In genomic region chr6:11428351-11428750, GRCh38 we compare ENCODE assay signal across 11 cellular contexts.
A peak's percentile ranks its signal among the peaks of the same experiment; 100 is the strongest.
DNase-seq lines count a peak whose midpoint lies in the region; ATAC-seq, FAIRE-seq and TF ChIP-seq lines count a peak whose summit lies in the region.
"Had no signal": no experiment of that assay in that cellular context is flagged by ENCODE, and none has a peak within 500 bp of the region (broad histone marks: within the 10 kb centered on the region; RNA-seq: fewer than 3 reads in every experiment).

No MANE protein-coding gene starts in this region.

- no peaks in the 10 kb centered on the region for H3K79me2 ChIP-seq in mammary epithelial cell (ENCODE audit: insufficient read depth, low read length)
- H3K79me2 ChIP-seq in OCI-LY7 (ENCODE audit: insufficient read depth, low read depth, low read length): no peaks in the 10 kb centered on the region
- no peaks in the 10 kb centered on the region for H3K79me2 ChIP-seq in HepG2 (ENCODE audit: insufficient read depth, low read length)

- ATAC-seq in HepG2: peak; percentile 7

- TF ChIP-seq CTCF in MCF 10A (IDR thresholded peaks at IDR 0.05; ENCODE audit: unreplicated experiment): no peak
- TF ChIP-seq CTCF in mammary epithelial cell (conservative IDR thresholded peaks at IDR 0.05 in 1 of 2, IDR thresholded peaks at IDR 0.05 in 1 of 2; ENCODE audit: extremely low read depth in 1 of 2, insufficient read depth in 1 of 2, low read depth in 1 of 2, low read length in 2 of 2): no peak
- TF ChIP-seq CTCF in OCI-LY7 (conservative IDR thresholded peaks at IDR 0.05; ENCODE audit: low read length): no peak
- no peak for TF ChIP-seq CTCF in HepG2 (CRISPR knock-in tag; IDR thresholded peaks at IDR 0.05)
- no peak for TF ChIP-seq CTCF in type B pancreatic cell (conservative IDR thresholded peaks at IDR 0.05)
- TF ChIP-seq CTCF in foreskin fibroblast (IDR thresholded peaks at IDR 0.05; ENCODE audit: low read depth, low read length): no peak

- H3K27ac Mint-ChIP-seq in MCF 10A (ENCODE audit: low read depth, unreplicated experiment): peak overlapping the region; percentile 53
- peak overlapping the region; percentile 48 for H3K27ac Mint-ChIP-seq in type B pancreatic cell

- H3K4me3 ChIP-seq in mammary epithelial cell (replicated peaks in 1 of 3; ENCODE audit: insufficient read depth in 1 of 3, low read depth in 2 of 3, low read length in 3 of 3) (no peak overlapping the region), OCI-LY7 (ENCODE audit: low read depth, low read length, poor library complexity, severe bottlenecking) (no peak overlapping the region), HepG2 (replicated peaks in 1 of 3; ENCODE audit: insufficient read depth in 1 of 3, low read depth in 2 of 3, low read length in 3 of 3) (no peak overlapping the region; a peak in 1 of 6 replicates), foreskin fibroblast (ENCODE audit: low read depth in 1 of 2, low read length in 2 of 2) (no peak overlapping the region)

- H3K36me3 ChIP-seq in mammary epithelial cell (ENCODE audit: insufficient read depth, low read length) (no peaks in the 10 kb centered on the region), OCI-LY7 (ENCODE audit: insufficient read depth, low read length) (no peaks in the 10 kb centered on the region), HepG2 (replicated peaks in 1 of 2; ENCODE audit: control insufficient read depth in 1 of 2, insufficient read depth in 2 of 2, low read length in 2 of 2) (no peaks in the 10 kb centered on the region)

- H3K4me2 ChIP-seq in mammary epithelial cell (ENCODE audit: insufficient read depth, low read depth, low read length) (no peak overlapping the region), OCI-LY7 (ENCODE audit: low read length) (peak overlapping the region; percentile 5; the same call in 1 of the 2 replicates), HepG2 (ENCODE audit: low read depth, low read length) (peak overlapping the region; percentile 52)

- H2AFZ ChIP-seq in mammary epithelial cell (ENCODE audit: low read depth, low read length): no peak overlapping the region
- H2AFZ ChIP-seq in OCI-LY7 (ENCODE audit: low read length): peak overlapping the region; percentile 75
- no peak overlapping the region for H2AFZ ChIP-seq in HepG2 (ENCODE audit: low read length)

- DNase-seq in MCF 10A (ENCODE audit: unreplicated experiment) (no peak), mammary epithelial cell (no peak), OCI-LY7 (ENCODE audit: low spot score) (peak; percentile 37), HepG2 (ENCODE audit: low spot score) (no peak), type B pancreatic cell (ENCODE audit: extremely low spot score, unreplicated experiment) (no peak), G401 (ENCODE audit: low spot score) (no peak), retina (no peak), foreskin fibroblast (no peak)
- DNase-seq: activated CD4-positive, alpha-beta T cell treated with anti-CD3 and anti-CD28 coated beads, Interleukin-2, amount 50 U/mL, for 4 hours; NK-92 treated with Interleukin-12 subunit alpha and Interleukin-12 subunit beta, amount 100 ng/mL, for 24 hours had no signal

- peaks cover 33% of the 10 kb centered on the region for H3K4me1 ChIP-seq in mammary epithelial cell (ENCODE audit: insufficient read depth, low read length)
- peaks cover 17% of the 10 kb centered on the region for H3K4me1 ChIP-seq in OCI-LY7 (ENCODE audit: insufficient read depth, low read length, poor library complexity, severe bottlenecking)
- H3K4me1 ChIP-seq in HepG2 (ENCODE audit: insufficient read depth, low read length): peaks cover 100% of the 10 kb centered on the region

- CTCF ChIA-PET in MCF 10A (lab: Yijun Ruan, JAX): interaction anchor here (0.6 kb wide), 1 partner anchor 67 kb away, joined by 3 read pairs; no protein-coding TSS in a partner anchor
- CTCF ChIA-PET in mammary epithelial cell (lab: Charles Lee; ENCODE audit: low non-redundant PET): no interaction called here
- CTCF ChIA-PET in OCI-LY7 (lab: Charles Lee; ENCODE audit: unreplicated experiment): interaction anchor here (0.6 kb wide), 1 partner anchor 16 kb away, joined by 3 read pairs; no protein-coding TSS in a partner anchor
- CTCF ChIA-PET in HepG2 (lab: Yijun Ruan, JAX; ENCODE audit: low intra/inter-chr PET ratio, low total read pairs): no interaction called here

- H3K4me1 Mint-ChIP-seq in MCF 10A (ENCODE audit: insufficient read depth, unreplicated experiment) (peaks cover 26% of the 10 kb centered on the region), type B pancreatic cell (ENCODE audit: unreplicated experiment) (peaks cover 44% of the 10 kb centered on the region)

- no peaks in the 10 kb centered on the region for H3K36me3 Mint-ChIP-seq in MCF 10A (ENCODE audit: insufficient read depth, unreplicated experiment)
- H3K36me3 Mint-ChIP-seq in type B pancreatic cell: no peaks in the 10 kb centered on the region

- POLR2A ChIA-PET in MCF 10A (lab: Yijun Ruan, JAX): interaction anchor here (0.6 kb wide), 1 partner anchor 10 kb away, joined by 3 read pairs; no protein-coding TSS in a partner anchor
- POLR2A ChIA-PET in OCI-LY7 (lab: Charles Lee): interaction anchor here (0.6 to 2.9 kb wide), 10 partner anchors 10 to 898 kb away, joined by 3 to 10 read pairs (median 3); partner anchors contain the start of gene NEDD9
- POLR2A ChIA-PET in HepG2 (lab: Yijun Ruan, JAX): interaction anchor here (1.0 to 2.2 kb wide), 4 partner anchors 14 to 196 kb away, joined by 5 to 10 read pairs (median 6); partner anchors contain the start of gene NEDD9

- intact Hi-C loops in MCF 10A (cut with micrococcal nuclease): no loop called here
- intact Hi-C loops in mammary epithelial cell (cut with micrococcal nuclease): no loop called here
- intact Hi-C loops in OCI-LY7 (cut with micrococcal nuclease; ENCODE audit: unreplicated experiment): no loop called here
- intact Hi-C loops in HepG2 (cut with micrococcal nuclease; ENCODE audit: unreplicated experiment): no loop called here

- no peak for FAIRE-seq in HepG2 (lab: Jason Lieb, UNC)

- TF ChIP-seq POLR2A in HepG2 (IDR thresholded peaks at IDR 0.05; ENCODE audit: insufficient read depth in 1 of 2, low read depth in 2 of 2, low read length in 2 of 2): no peak

- H3K27me3 ChIP-seq in mammary epithelial cell (ENCODE audit: insufficient read depth, low read length): no peaks in the 10 kb centered on the region
- H3K27me3 ChIP-seq in HepG2 (ENCODE audit: control insufficient read depth in 1 of 2, insufficient read depth in 2 of 2, low read length in 2 of 2): no peaks in the 10 kb centered on the region

- BruUV-seq in MCF 10A (replicated peaks; lab: Mats Ljungman, UMichigan) (no TSS peak), mammary epithelial cell (replicated peaks; lab: Mats Ljungman, UMichigan) (no TSS peak), OCI-LY7 (replicated peaks; lab: Mats Ljungman, UMichigan) (no TSS peak), HepG2 (replicated peaks; lab: Mats Ljungman, UMichigan) (no TSS peak)

- WGBS in mammary epithelial cell (ENCODE audit: low coverage, missing lambda C conversion rate): 100% methylated on average over 1 of the region's 2 CpGs
- 29% methylated on average over 2 of the region's 2 CpGs for WGBS in HepG2 (ENCODE audit: low lambda C conversion rate)

- no peaks in the 10 kb centered on the region for H4K20me1 ChIP-seq in mammary epithelial cell (ENCODE audit: insufficient read depth, low read length)
- no peaks in the 10 kb centered on the region for H4K20me1 ChIP-seq in OCI-LY7 (ENCODE audit: insufficient read depth, low read length)
- no peaks in the 10 kb centered on the region for H4K20me1 ChIP-seq in HepG2 (ENCODE audit: insufficient read depth, low read length)

- TF ChIP-seq RAD21 in HepG2 (CRISPR knock-in tag; IDR thresholded peaks at IDR 0.05): no peak

- dilution Hi-C loops in mammary epithelial cell (cut with HindIII; ENCODE audit: low sequenced_read_pairs): loop anchor here (5.0 kb wide), 1 partner anchor 56 kb away; no protein-coding TSS in a partner anchor

- H3K9me3 ChIP-seq in mammary epithelial cell (replicated peaks; ENCODE audit: insufficient read depth, low read length) (no peaks in the 10 kb centered on the region), OCI-LY7 (ENCODE audit: low read length) (no peaks in the 10 kb centered on the region), HepG2 (ENCODE audit: low read length) (no peaks in the 10 kb centered on the region)

- H3K9ac ChIP-seq in mammary epithelial cell (ENCODE audit: insufficient read depth, low read length) (no peak overlapping the region), HepG2 (ENCODE audit: insufficient read depth, low read depth, low read length) (peak overlapping the region; percentile 59; the same call in 1 of the 2 replicates)

- no peak for TF ChIP-seq EP300 in HepG2 (IDR thresholded peaks at IDR 0.05; ENCODE audit: low read depth in 2 of 2, low read length in 2 of 2)
- TF ChIP-seq EP300 in HepG2 (CRISPR knock-in tag; IDR thresholded peaks at IDR 0.05; ENCODE audit: borderline replicate concordance): no peak

- in situ Hi-C loops in mammary epithelial cell (cut with MboI; ENCODE audit: low sequenced_read_pairs in 2 of 2) (no loop called here), HepG2 (cut with HindIII; ENCODE audit: extremely low pct_ligation_motif_present, low pct_unique_long_range_greater_than_20kb) (no loop called here), G401 (cut with HindIII; ENCODE audit: low sequenced_read_pairs) (no loop called here)

- H3K27ac ChIP-seq in mammary epithelial cell (ENCODE audit: insufficient read depth, low read depth, low read length): no peak overlapping the region
- H3K27ac ChIP-seq in OCI-LY7 (ENCODE audit: low read depth, low read length, poor library complexity, severe bottlenecking): no peak overlapping the region
- H3K27ac ChIP-seq in HepG2 (ENCODE audit: extremely low read length, insufficient read depth, low read length): peak overlapping the region; percentile 71
- H3K27ac ChIP-seq: HL-60 had no signal

- H3K9me3 Mint-ChIP-seq in MCF 10A (ENCODE audit: unreplicated experiment) (no peaks in the 10 kb centered on the region), type B pancreatic cell (no peaks in the 10 kb centered on the region)

- no peaks in the 10 kb centered on the region for H3K9me2 ChIP-seq in OCI-LY7 (ENCODE audit: insufficient read depth, low read length)

- H3K4me3 Mint-ChIP-seq in MCF 10A (ENCODE audit: unreplicated experiment) (no peak overlapping the region), type B pancreatic cell (peak overlapping the region; percentile 46)

- H3K27me3 Mint-ChIP-seq in MCF 10A (ENCODE audit: insufficient read depth, unreplicated experiment) (no peaks in the 10 kb centered on the region), type B pancreatic cell (peaks cover 5% of the 10 kb centered on the region)

TF ChIP-seq in HepG2, 621 proteins besides CTCF, POLR2A, EP300 and RAD21 (continues in another document):
- peak; percentile 12; the same call in 1 of the 2 replicates for TF ChIP-seq ZFX (CRISPR knock-in tag; IDR thresholded peaks at IDR 0.05; ENCODE audit: low read depth)
- 0 out of 2 replicates have a peak, but pooled peaks have one; percentile 3 for TF ChIP-seq THAP11 (CRISPR knock-in tag; IDR thresholded peaks at IDR 0.05)
- TF ChIP-seq ZNF777 (CRISPR knock-in tag; IDR thresholded peaks at IDR 0.05): 0 out of 2 replicates have a peak, but pooled peaks have one; percentile 35
- 0 out of 2 replicates have a peak, but pooled peaks have one; percentile 19 for TF ChIP-seq ZFP36L1 (CRISPR knock-in tag; IDR thresholded peaks at IDR 0.05)

Comparison
In these comparisons a context has a peak if more than half of its experiments do, and no peak if none do; other contexts are left out.
1. CTCF ChIA-PET loops: an anchor here in MCF 10A (0.6 kb wide) and OCI-LY7 (0.6 kb wide); none called in mammary epithelial cell and HepG2.